In genomic region chr21:36166705-36167104, GRCh38 we compare ENCODE assay signal across 23 cellular contexts. TPM values are rescaled to one million over a fixed set of nuclear protein-coding genes. Genes with fewer than 3 reads are reported as not detected.
DNase-seq lines count a peak whose midpoint lies in the region; TF ChIP-seq lines count a peak whose summit lies in the region.
"Had no signal": no experiment of that assay in that cellular context is flagged by ENCODE, and none has a peak within 500 bp of the region (broad histone marks: within the 10 kb centered on the region; RNA-seq: fewer than 3 reads in every experiment).

No MANE protein-coding gene starts in this region.

- POLR2A ChIA-PET in RWPE1 (lab: Yijun Ruan, JAX; ENCODE audit: low non-redundant PET) = no interaction called here

- in situ Hi-C loops in transverse colon (cut with MboI; ENCODE audit: low pct_ligation_motif_present in 1 of 4, low pct_unique_long_range_greater_than_20kb in 1 of 4, low sequenced_read_pairs in 3 of 4) = no loop called here

- TF ChIP-seq CTCF in VCaP (conservative IDR thresholded peaks at IDR 0.05) = no peak
- TF ChIP-seq CTCF in transverse colon (IDR thresholded peaks at IDR 0.05) = no peak
- no peak for TF ChIP-seq CTCF in RWPE1 (conservative IDR thresholded peaks at IDR 0.05; ENCODE audit: low read depth)

- 18 to 69% methylated on average over 4 to 7 of the region's 7 CpGs for WGBS in transverse colon (ENCODE audit: low coverage in 1 of 2), 2 donors

- H3K9me3 ChIP-seq in transverse colon = no peaks in the 10 kb centered on the region
- H3K9me3 ChIP-seq: heart right ventricle, lower lobe of right lung, pancreas, upper lobe of left lung had no signal

- H3K4me1 Mint-ChIP-seq in activated T-helper 1 cell treated with anti-CD3 and anti-CD28 coated beads, Interleukin-12 subunit alpha, Interleukin-12 subunit beta, Interleukin-2, Interleukin-4 antibody, amounts not matched to agents 30 ng/mL and 10 ng/mL and 1 ng/mL, durations not matched to agents 14 hours and 24 hours and 36 hours (ENCODE audit: low read depth) = peaks cover 7% of the 10 kb centered on the region

- no peaks in the 10 kb centered on the region for H3K27me3 ChIP-seq in transverse colon
- H3K27me3 ChIP-seq: heart right ventricle, pancreas, upper lobe of left lung had no signal

- no peak for TF ChIP-seq POLR2A in transverse colon (IDR thresholded peaks at IDR 0.05)

- peak; percentile 50 for DNase-seq in DMS 273 (lab: John Stamatoyannopoulos, UW; ENCODE audit: unreplicated experiment)
- no peak for DNase-seq in DMS 273 treated with DMSO at 0.1 percent for 48 hours (lab: John Stamatoyannopoulos, UW)
- DNase-seq in left kidney (ENCODE audit: low read depth, low spot score) = peak; percentile 79
- DNase-seq in transverse colon = peak; percentile 34
- DNase-seq in activated T-helper 1 cell treated with anti-CD3 and anti-CD28 coated beads, Interleukin-12 subunit alpha, Interleukin-12 subunit beta, Interleukin-2, Interleukin-4 antibody, amounts not matched to agents 30 ng/mL and 10 ng/mL and 1 ng/mL, durations not matched to agents 14 hours and 24 hours and 36 hours (ENCODE audit: low spot score) = no peak
- DNase-seq in RWPE1 (ENCODE audit: low spot score) = no peak
- DNase-seq in GM03348 (ENCODE audit: low spot score) = no peak
- DNase-seq: activated CD4-positive, alpha-beta T cell treated with anti-CD3 and anti-CD28 coated beads, Interleukin-2, amount 50 U/mL, for 4 hours; activated gamma-delta T cell treated with Interleukin-2 at 50 U/mL for 16 hours; Calu3; heart right ventricle; immature natural killer cell; lower lobe of right lung; NCI-H1930; NCI-H345; pancreas; stimulated activated CD4-positive, alpha-beta T cell treated with anti-CD3 and anti-CD28 coated beads, Interleukin-1b, Interleukin-23, amount 100 ng/mL, for 48 hours; stimulated activated naive CD4-positive, alpha-beta T cell treated with Interleukin-2 at 50 U/mL for 16 hours; upper lobe of left lung had no signal

- H3K4me3 ChIP-seq in transverse colon = no peak overlapping the region
- H3K4me3 ChIP-seq: heart right ventricle, lower lobe of right lung, pancreas, upper lobe of left lung had no signal

- H3K36me3 ChIP-seq in transverse colon = peaks cover 0 to 14% (median 5%) of the 10 kb centered on the region in 4 donors
- H3K36me3 ChIP-seq: pancreas had no signal

- intact Hi-C loops in transverse colon (cut with DNase I; ENCODE audit: low total_unique reads) = no loop called here
- intact Hi-C loops in activated T-helper 1 cell treated with anti-CD3 and anti-CD28 coated beads, Interleukin-12 subunit alpha, Interleukin-12 subunit beta, Interleukin-2, Interleukin-4 antibody, amounts not matched to agents 30 ng/mL and 10 ng/mL and 1 ng/mL, durations not matched to agents 14 hours and 24 hours and 36 hours (cut with micrococcal nuclease) = no loop called here

- no peak overlapping the region for H3K27ac Mint-ChIP-seq in activated T-helper 1 cell treated with anti-CD3 and anti-CD28 coated beads, Interleukin-12 subunit alpha, Interleukin-12 subunit beta, Interleukin-2, Interleukin-4 antibody, amounts not matched to agents 30 ng/mL and 10 ng/mL and 1 ng/mL, durations not matched to agents 14 hours and 24 hours and 36 hours
- H3K27ac Mint-ChIP-seq: B cell, immature natural killer cell had no signal

- H3K36me3 Mint-ChIP-seq in activated T-helper 1 cell treated with anti-CD3 and anti-CD28 coated beads, Interleukin-12 subunit alpha, Interleukin-12 subunit beta, Interleukin-2, Interleukin-4 antibody, amounts not matched to agents 30 ng/mL and 10 ng/mL and 1 ng/mL, durations not matched to agents 14 hours and 24 hours and 36 hours (ENCODE audit: low read depth) = peaks cover 11% of the 10 kb centered on the region

- no peak for TF ChIP-seq EP300 in transverse colon (IDR thresholded peaks at IDR 0.05; ENCODE audit: low read depth)

- CTCF ChIA-PET in RWPE1 (lab: Yijun Ruan, JAX) = no interaction called here

- no peaks in the 10 kb centered on the region for H3K9me3 Mint-ChIP-seq in activated T-helper 1 cell treated with anti-CD3 and anti-CD28 coated beads, Interleukin-12 subunit alpha, Interleukin-12 subunit beta, Interleukin-2, Interleukin-4 antibody, amounts not matched to agents 30 ng/mL and 10 ng/mL and 1 ng/mL, durations not matched to agents 14 hours and 24 hours and 36 hours
- H3K9me3 Mint-ChIP-seq: central memory CD8-positive, alpha-beta T cell; immature natural killer cell had no signal

- H3K27me3 Mint-ChIP-seq in activated T-helper 1 cell treated with anti-CD3 and anti-CD28 coated beads, Interleukin-12 subunit alpha, Interleukin-12 subunit beta, Interleukin-2, Interleukin-4 antibody, amounts not matched to agents 30 ng/mL and 10 ng/mL and 1 ng/mL, durations not matched to agents 14 hours and 24 hours and 36 hours (ENCODE audit: insufficient read depth) = no peaks in the 10 kb centered on the region
- H3K27me3 Mint-ChIP-seq: B cell; central memory CD8-positive, alpha-beta T cell had no signal

- H3K4me1 ChIP-seq in transverse colon = peaks cover 6 to 46% (median 28%) of the 10 kb centered on the region in 4 donors

- H3K27ac ChIP-seq in VCaP (peak overlapping the region; percentile 100), transverse colon (peak overlapping the region in 3 of 4 donors; percentile 1 to 49 (median 24)), RWPE1 (no peak overlapping the region)
- H3K27ac ChIP-seq: 22Rv1, heart right ventricle, lower lobe of right lung, pancreas, upper lobe of left lung had no signal

- H3K4me3 Mint-ChIP-seq in activated T-helper 1 cell treated with anti-CD3 and anti-CD28 coated beads, Interleukin-12 subunit alpha, Interleukin-12 subunit beta, Interleukin-2, Interleukin-4 antibody, amounts not matched to agents 30 ng/mL and 10 ng/mL and 1 ng/mL, durations not matched to agents 14 hours and 24 hours and 36 hours = no peak overlapping the region
- H3K4me3 Mint-ChIP-seq: B cell; central memory CD8-positive, alpha-beta T cell; immature natural killer cell had no signal

RNA-seq across cellular contexts. Expression of gene DOP1B, which starts 10.1 kb away (rescaled TPM):
- 10 to 100 TPM; 49.4 to 74.4 (median 61.0) TPM for total RNA-seq in transverse colon
- 10.6 and 11.5 TPM in 2 replicates for total RNA-seq in activated T-helper 1 cell treated with anti-CD3 and anti-CD28 coated beads, Interleukin-12 subunit alpha, Interleukin-12 subunit beta, Interleukin-2, Interleukin-4 antibody, amounts not matched to agents 30 ng/mL and 10 ng/mL and 1 ng/mL, durations not matched to agents 14 hours and 24 hours and 36 hours

RNA-seq across cellular contexts. Expression of gene CBR3, which starts 31.8 kb away (rescaled TPM):
- total RNA-seq in transverse colon = 1 to 10 TPM in 2 of 4 donors, not detected in 2; 3.4 to 5.1 TPM
- total RNA-seq in activated T-helper 1 cell treated with anti-CD3 and anti-CD28 coated beads, Interleukin-12 subunit alpha, Interleukin-12 subunit beta, Interleukin-2, Interleukin-4 antibody, amounts not matched to agents 30 ng/mL and 10 ng/mL and 1 ng/mL, durations not matched to agents 14 hours and 24 hours and 36 hours = 16.4 and 16.9 TPM in 2 replicates

Comparison
In these comparisons a context has a peak if more than half of its experiments do, and no peak if none do; other contexts are left out.
1. DNase-seq: peak in DMS 273 (single experiment), left kidney (single experiment) and transverse colon (single experiment); none in DMS 273 treated with DMSO at 0.1 percent for 48 hours (single experiment), activated T-helper 1 cell treated with anti-CD3 and anti-CD28 coated beads, Interleukin-12 subunit alpha, Interleukin-12 subunit beta, Interleukin-2, Interleukin-4 antibody, amounts not matched to agents 30 ng/mL and 10 ng/mL and 1 ng/mL, durations not matched to agents 14 hours and 24 hours and 36 hours (single experiment), RWPE1 (single experiment) and GM03348 (single experiment).